15 cellular contexts compared by ENCODE assay signal in genomic region chr16:72009779-72010178, GRCh38. TPM values are rescaled to one million over a fixed set of nuclear protein-coding genes. Genes with fewer than 3 reads are reported as not detected.
A peak's percentile ranks its signal among the peaks of the same experiment; 100 is the strongest.
DNase-seq lines count a peak whose midpoint lies in the region; ATAC-seq and TF ChIP-seq lines count a peak whose summit lies in the region.
"Had no signal": no experiment of that assay in that cellular context is flagged by ENCODE, and none has a peak within 500 bp of the region (broad histone marks: within the 10 kb centered on the region; RNA-seq: fewer than 3 reads in every experiment).

No MANE protein-coding gene starts in this region.

- peaks cover 0 to 11% of the 10 kb centered on the region in 2 experiments for H3K36me3 ChIP-seq in SK-N-SH (replicated peaks in 1 of 2; ENCODE audit: control insufficient read depth in 1 of 2, insufficient read depth in 2 of 2, low read length in 1 of 2)
- H3K36me3 ChIP-seq: thyroid gland had no signal

- no peak for TF ChIP-seq CTCF in SK-N-SH (IDR thresholded peaks at IDR 0.05)
- TF ChIP-seq CTCF in HFF-Myc (IDR thresholded peaks at IDR 0.05; ENCODE audit: low read depth, low read length, missing control alignments): no peak

- TF ChIP-seq EP300 in SK-N-SH (IDR thresholded peaks at IDR 0.05; ENCODE audit: borderline replicate concordance in 1 of 2, low read depth in 1 of 2, low read length in 1 of 2): no peak

- H3K4me3 ChIP-seq in SK-N-SH (ENCODE audit: low read depth in 2 of 2, low read length in 1 of 2) (no peak overlapping the region), HFF-Myc (replicated peaks; ENCODE audit: low read depth, low read length) (peak overlapping the region; percentile 99)

- peaks cover 5% of the 10 kb centered on the region for H3F3A ChIP-seq in SK-N-SH (replicated peaks; ENCODE audit: insufficient read depth)

- H4K20me1 ChIP-seq in SK-N-SH (ENCODE audit: insufficient read depth): no peaks in the 10 kb centered on the region

- no peaks in the 10 kb centered on the region for H3K9me2 ChIP-seq in SK-N-SH

- in situ Hi-C loops in ACHN (cut with HindIII; ENCODE audit: low pct_ligation_motif_present, low pct_unique_long_range_greater_than_20kb, low sequenced_read_pairs): no loop called here

- no peak for ATAC-seq in SK-N-SH treated with all-trans-retinoic acid at 6 μM for 48 hours
- ATAC-seq in activated T-helper 17 cell treated with anti-CD3 and anti-CD28 coated beads, Interleukin-2, amount 50 U/mL, for 72 hours (replicated peaks): no peak
- no peak for ATAC-seq in natural killer cell treated with Interleukin-12 subunit alpha and Interleukin-12 subunit beta and Interleukin-15 and Interleukin-18, amount 100 ng/mL, for 72 hours
- ATAC-seq: Panc1 had no signal

- POLR2A ChIA-PET in SK-N-SH (lab: Yijun Ruan, JAX): no interaction called here

- DNase-seq in SK-N-SH: no peak
- no peak for DNase-seq in HFF-Myc (ENCODE audit: extremely low read depth, low read depth)
- DNase-seq in natural killer cell treated with Interleukin-12 subunit alpha and Interleukin-12 subunit beta and Interleukin-15 and Interleukin-18, amount 100 ng/mL, for 72 hours (ENCODE audit: low spot score): no peak
- no peak for DNase-seq in stimulated activated CD4-positive, alpha-beta T cell treated with anti-CD3 and anti-CD28 coated beads, Interleukin-2, amount 100 ng/mL, for 24 hours
- DNase-seq in ACHN: no peak
- no peak for DNase-seq in activated CD4-positive, CD25-positive, alpha-beta regulatory T cell treated with anti-CD3 and anti-CD28 coated beads, Interleukin-2, amount 50 U/mL, for 72 hours
- DNase-seq: effector CD4-positive, alpha-beta T cell; foreskin fibroblast; NCI-H1048; NCI-H2227 treated with DMSO at 0.1 percent for 48 hours; T1000; thyroid gland had no signal

- no peak overlapping the region for H2AFZ ChIP-seq in SK-N-SH (ENCODE audit: low read depth)

- no peaks in the 10 kb centered on the region for H3K27me3 ChIP-seq in SK-N-SH (ENCODE audit: insufficient read depth)
- H3K27me3 ChIP-seq: thyroid gland had no signal

- H3K27ac Mint-ChIP-seq in activated T-helper 17 cell treated with anti-CD3 and anti-CD28 coated beads, Interleukin-2, amount 50 U/mL, for 72 hours: peak overlapping the region; percentile 16
- no peak overlapping the region for H3K27ac Mint-ChIP-seq in natural killer cell treated with Interleukin-12 subunit alpha and Interleukin-12 subunit beta and Interleukin-15 and Interleukin-18, amount 100 ng/mL, for 72 hours

- H3K27ac ChIP-seq in SK-N-SH (ENCODE audit: low read depth in 2 of 2, low read length in 1 of 2): no peak overlapping the region
- H3K27ac ChIP-seq: thyroid gland had no signal

- TF ChIP-seq RAD21 in SK-N-SH (IDR thresholded peaks at IDR 0.05; ENCODE audit: low read length): no peak

- H3K4me1 Mint-ChIP-seq in activated T-helper 17 cell treated with anti-CD3 and anti-CD28 coated beads, Interleukin-2, amount 50 U/mL, for 72 hours: peaks cover 3% of the 10 kb centered on the region
- H3K4me1 Mint-ChIP-seq in natural killer cell treated with Interleukin-12 subunit alpha and Interleukin-12 subunit beta and Interleukin-15 and Interleukin-18, amount 100 ng/mL, for 72 hours (ENCODE audit: low read depth in 2 of 2): peaks cover 9 to 16% of the 10 kb centered on the region in 2 donors

- CTCF ChIA-PET in SK-N-SH (lab: Yijun Ruan, JAX): no interaction called here

- WGBS in SK-N-SH (ENCODE audit: low lambda C conversion rate): 100% methylated on average over 10 of the region's 10 CpGs

- no peak overlapping the region for H3K9ac ChIP-seq in SK-N-SH

- H3K4me2 ChIP-seq in SK-N-SH: peak overlapping the region; percentile 82; the same call in 1 of the 2 replicates

- no peaks in the 10 kb centered on the region; a peak in 1 of 4 replicates for H3K4me1 ChIP-seq in SK-N-SH (ENCODE audit: control insufficient read depth in 1 of 2, insufficient read depth in 2 of 2, low read depth in 1 of 2, low read length in 1 of 2)
- H3K4me1 ChIP-seq: thyroid gland had no signal

- peaks cover 8% of the 10 kb centered on the region; the same call in 1 of the 2 replicates for H3K79me2 ChIP-seq in SK-N-SH (ENCODE audit: insufficient read depth)

- no peaks in the 10 kb centered on the region for H3K9me3 ChIP-seq in SK-N-SH
- H3K9me3 ChIP-seq: thyroid gland had no signal

- H3K27me3 Mint-ChIP-seq in activated T-helper 17 cell treated with anti-CD3 and anti-CD28 coated beads, Interleukin-2, amount 50 U/mL, for 72 hours: no peaks in the 10 kb centered on the region
- H3K27me3 Mint-ChIP-seq in natural killer cell treated with Interleukin-12 subunit alpha and Interleukin-12 subunit beta and Interleukin-15 and Interleukin-18, amount 100 ng/mL, for 72 hours: peaks cover 0 to 2% of the 10 kb centered on the region in 2 donors

- no peaks in the 10 kb centered on the region for H3K9me3 Mint-ChIP-seq in activated T-helper 17 cell treated with anti-CD3 and anti-CD28 coated beads, Interleukin-2, amount 50 U/mL, for 72 hours
- no peaks in the 10 kb centered on the region for H3K9me3 Mint-ChIP-seq in natural killer cell treated with Interleukin-12 subunit alpha and Interleukin-12 subunit beta and Interleukin-15 and Interleukin-18, amount 100 ng/mL, for 72 hours

- H3K4me3 Mint-ChIP-seq in activated T-helper 17 cell treated with anti-CD3 and anti-CD28 coated beads, Interleukin-2, amount 50 U/mL, for 72 hours: peak overlapping the region; percentile 56
- peak overlapping the region; percentile 72 for H3K4me3 Mint-ChIP-seq in natural killer cell treated with Interleukin-12 subunit alpha and Interleukin-12 subunit beta and Interleukin-15 and Interleukin-18, amount 100 ng/mL, for 72 hours

- H3K36me3 Mint-ChIP-seq in activated T-helper 17 cell treated with anti-CD3 and anti-CD28 coated beads, Interleukin-2, amount 50 U/mL, for 72 hours (ENCODE audit: low read depth): peaks cover 24% of the 10 kb centered on the region
- peaks cover 6% of the 10 kb centered on the region for H3K36me3 Mint-ChIP-seq in natural killer cell treated with Interleukin-12 subunit alpha and Interleukin-12 subunit beta and Interleukin-15 and Interleukin-18, amount 100 ng/mL, for 72 hours

TF ChIP-seq in SK-N-SH treated with all-trans-retinoic acid at 6 μM for 48 hours, 23 proteins besides CTCF, POLR2A, EP300 and RAD21:
- no peak for TF ChIP-seq RARB (CRISPR knock-in tag; IDR thresholded peaks at IDR 0.05)
- TF ChIP-seq ZNF70 (CRISPR knock-in tag; IDR thresholded peaks at IDR 0.05): no peak
- TF ChIP-seq SNAI2 (CRISPR knock-in tag; IDR thresholded peaks at IDR 0.05): no peak

RNA-seq across cellular contexts. Expression of gene DHODH, which starts 1.2 kb away (rescaled TPM):
- polyA plus RNA-seq in SK-N-SH (2012; rRNA removed): 10.9 and 11.1 TPM in 2 replicates
- 8.6 and 9.4 TPM in 2 replicates for polyA plus RNA-seq in SK-N-SH (2012; cell fraction: cytosol; rRNA removed)
- polyA plus RNA-seq in SK-N-SH (2012; cell fraction: nucleus; rRNA removed): 11.5 and 12.6 TPM in 2 replicates
- total RNA-seq in activated T-helper 17 cell treated with anti-CD3 and anti-CD28 coated beads, Interleukin-2, amount 50 U/mL, for 72 hours: 10 to 100 TPM; 14.9 to 22.1 TPM
- 10 to 100 TPM; 14.8 to 28.7 TPM for total RNA-seq in natural killer cell treated with Interleukin-12 subunit alpha and Interleukin-12 subunit beta and Interleukin-15 and Interleukin-18, amount 100 ng/mL, for 72 hours

RNA-seq across cellular contexts. Expression of gene PKD1L3, which starts 9.6 kb away (rescaled TPM):
- polyA plus RNA-seq in SK-N-SH (2012; rRNA removed): not detected in 2 replicates
- polyA plus RNA-seq in SK-N-SH (2012; cell fraction: cytosol; rRNA removed): not detected in 2 replicates
- polyA plus RNA-seq in SK-N-SH (2012; cell fraction: nucleus; rRNA removed): not detected in 2 replicates
- total RNA-seq in activated T-helper 17 cell treated with anti-CD3 and anti-CD28 coated beads, Interleukin-2, amount 50 U/mL, for 72 hours: under 1 TPM; 0.05 to 0.09 TPM
- total RNA-seq in natural killer cell treated with Interleukin-12 subunit alpha and Interleukin-12 subunit beta and Interleukin-15 and Interleukin-18, amount 100 ng/mL, for 72 hours: not detected

RNA-seq across cellular contexts. Expression of gene HP, which starts 44.5 kb away (rescaled TPM):
- not detected in 2 replicates for polyA plus RNA-seq in SK-N-SH (2012; rRNA removed)
- not detected in 2 replicates for polyA plus RNA-seq in SK-N-SH (2012; cell fraction: cytosol; rRNA removed)
- not detected in 2 replicates for polyA plus RNA-seq in SK-N-SH (2012; cell fraction: nucleus; rRNA removed)
- not detected for total RNA-seq in activated T-helper 17 cell treated with anti-CD3 and anti-CD28 coated beads, Interleukin-2, amount 50 U/mL, for 72 hours
- not detected for total RNA-seq in natural killer cell treated with Interleukin-12 subunit alpha and Interleukin-12 subunit beta and Interleukin-15 and Interleukin-18, amount 100 ng/mL, for 72 hours

RNA-seq across cellular contexts. Expression of gene HPR, which starts 53.2 kb away (rescaled TPM):
- not detected in 2 replicates for polyA plus RNA-seq in SK-N-SH (2012; rRNA removed)
- not detected in 2 replicates for polyA plus RNA-seq in SK-N-SH (2012; cell fraction: cytosol; rRNA removed)
- polyA plus RNA-seq in SK-N-SH (2012; cell fraction: nucleus; rRNA removed): not detected in 2 replicates
- total RNA-seq in activated T-helper 17 cell treated with anti-CD3 and anti-CD28 coated beads, Interleukin-2, amount 50 U/mL, for 72 hours: not detected
- total RNA-seq in natural killer cell treated with Interleukin-12 subunit alpha and Interleukin-12 subunit beta and Interleukin-15 and Interleukin-18, amount 100 ng/mL, for 72 hours: not detected
- total RNA-seq: thyroid gland had no signal
